Comparison of ENCODE assay signal across 5 cellular contexts in the genomic region with DNA sequence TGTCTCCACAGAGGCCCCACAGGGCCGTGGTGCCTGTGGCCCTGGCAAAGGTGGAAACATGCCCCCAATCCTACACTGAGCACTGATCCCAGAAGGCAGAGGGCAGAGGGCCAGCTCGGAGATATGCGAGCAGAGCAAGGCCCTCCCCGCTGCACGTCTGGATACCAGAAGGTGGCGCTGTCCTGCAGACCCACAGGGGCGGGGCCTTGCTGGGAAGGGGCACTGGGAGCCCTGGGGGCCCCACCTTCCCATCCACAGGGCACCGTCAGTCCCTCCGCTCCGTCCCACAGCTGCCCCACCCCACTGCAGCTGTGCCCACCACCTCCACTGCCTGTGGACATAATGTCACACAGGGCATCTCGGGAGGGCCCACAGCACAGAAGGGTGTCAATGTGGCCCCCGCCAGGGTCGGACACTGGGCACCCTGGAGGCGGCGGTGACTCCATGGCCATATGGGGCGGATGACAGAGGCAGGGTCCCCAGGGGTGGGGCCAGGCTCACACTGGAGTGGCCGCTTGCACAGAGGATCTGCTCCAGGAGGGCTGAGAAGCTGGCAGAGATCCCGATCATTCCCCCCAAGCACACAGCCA. TPM values are rescaled to one million over a fixed set of nuclear protein-coding genes. Genes with fewer than 3 reads are reported as not detected.
DNase-seq lines count a peak whose midpoint lies in the region; ATAC-seq and TF ChIP-seq lines count a peak whose summit lies in the region.

No MANE protein-coding gene starts in this region.

- H3K79me2 ChIP-seq in OCI-LY3 (ENCODE audit: low read length), result no peaks in the 10 kb centered on the region

- no peak overlapping the region for H3K9ac ChIP-seq in OCI-LY3 (ENCODE audit: low read length)

- no peak for TF ChIP-seq POLR2A in erythroblast (IDR thresholded peaks at IDR 0.05; ENCODE audit: low read length)

- no peaks in the 10 kb centered on the region; the same call in 1 of the 2 replicates for H3K4me1 ChIP-seq in OCI-LY3 (ENCODE audit: low read length)

- no peaks in the 10 kb centered on the region for H3K9me3 ChIP-seq in OCI-LY3 (ENCODE audit: insufficient read depth, low read length)

- TF ChIP-seq CTCF in OCI-LY3 (IDR thresholded peaks at IDR 0.05; ENCODE audit: low read depth, low read length), result peak; percentile 67

- peak; percentile 66 for DNase-seq in H4 (ENCODE audit: low spot score)
- peak; percentile 76 to 78 for DNase-seq in erythroblast (lab: John Stamatoyannopoulos, UW)
- DNase-seq in pulmonary artery endothelial cell (ENCODE audit: low read depth, low spot score), result peak; percentile 41

- H3K4me3 ChIP-seq in OCI-LY3 (ENCODE audit: low read length), result no peak overlapping the region

- no peaks in the 10 kb centered on the region for H3K36me3 ChIP-seq in OCI-LY3 (replicated peaks; ENCODE audit: low read depth, low read length)

- no peaks in the 10 kb centered on the region for H4K20me1 ChIP-seq in OCI-LY3 (ENCODE audit: insufficient read depth, low read length)

- no peak overlapping the region for H3K27ac ChIP-seq in OCI-LY3 (ENCODE audit: low read length)

- H3K27me3 ChIP-seq in OCI-LY3 (ENCODE audit: low read depth, low read length), result no peaks in the 10 kb centered on the region

- no peak for ATAC-seq in HG03342 (IDR thresholded peaks at IDR 0.05; ENCODE audit: unreplicated experiment)

- H2AFZ ChIP-seq in OCI-LY3 (ENCODE audit: low read depth, low read length), result no peak overlapping the region

- H3K4me2 ChIP-seq in OCI-LY3 (ENCODE audit: low read length), result no peak overlapping the region

RNA-seq across cellular contexts. Expression of a gene that starts 4.9 kb away (rescaled TPM):
- not detected in 2 replicates for total RNA-seq in H4 (2014; rRNA removed; shearing (Covaris generic))
- 1.1 and 4.5 TPM in 2 replicates for total RNA-seq in pulmonary artery endothelial cell

RNA-seq across cellular contexts. Expression of a gene that starts 9.7 kb away (rescaled TPM):
- total RNA-seq in H4 (2014; rRNA removed; shearing (Covaris generic)), result 7.4 and 13.8 TPM in 2 replicates
- 6.3 and 13.5 TPM in 2 replicates for total RNA-seq in pulmonary artery endothelial cell

RNA-seq across cellular contexts. Expression of a gene that starts 10.0 kb away (rescaled TPM):
- total RNA-seq in H4 (2014; rRNA removed; shearing (Covaris generic)), result 193 and 272 TPM in 2 replicates
- total RNA-seq in pulmonary artery endothelial cell, result 124 and 276 TPM in 2 replicates

RNA-seq across cellular contexts. Expression of a gene that starts 21.6 kb away (rescaled TPM):
- total RNA-seq in H4 (2014; rRNA removed; shearing (Covaris generic)), result 26.1 and 42.5 TPM in 2 replicates
- 65.7 and 83.6 TPM in 2 replicates for total RNA-seq in pulmonary artery endothelial cell

RNA-seq across cellular contexts. Expression of a gene that starts 58.7 kb away (rescaled TPM):
- total RNA-seq in H4 (2014; rRNA removed; shearing (Covaris generic)), result 1.9 TPM in 1 of 2 replicates, not detected in the other
- 2.9 and 3.9 TPM in 2 replicates for total RNA-seq in pulmonary artery endothelial cell
